7 cellular contexts compared by ENCODE assay signal in genomic region chrX:33434256-33435092, GRCh38.
DNase-seq lines count a peak whose midpoint lies in the region; ATAC-seq and TF ChIP-seq lines count a peak whose summit lies in the region.

No MANE protein-coding gene starts in this region.

- TF ChIP-seq CTCF in GM10248 (IDR thresholded peaks at IDR 0.05; ENCODE audit: control extremely low read depth, extremely low read depth, low read depth, missing control alignments), result peak; percentile 72
- TF ChIP-seq CTCF in HFFc6 (IDR thresholded peaks at IDR 0.05), result peak; percentile 77
- no peak for TF ChIP-seq CTCF in omental fat pad (IDR thresholded peaks at IDR 0.05)

- DNase-seq in GM10248 (ENCODE audit: extremely low spot score) (peak; percentile 8), HFFc6 (peak; percentile 7), NCI-H526 (lab: John Stamatoyannopoulos, UW) (peak; percentile 6 to 74), activated T-cell treated with anti-CD3 and anti-CD28 coated beads for 24 hours (ENCODE audit: low read depth) (peak; percentile 4), fibroblast of the conjunctiva (ENCODE audit: low read depth) (peak; percentile 30), omental fat pad (ENCODE audit: low spot score) (peak; percentile 66)

- POLR2A ChIA-PET in GM10248 (lab: Yijun Ruan, JAX), result no interaction called here

- no peaks in the 10 kb centered on the region for H3K4me1 Mint-ChIP-seq in HFFc6 (ENCODE audit: low read depth)

- H3K36me3 Mint-ChIP-seq in HFFc6 (ENCODE audit: low read depth), result no peaks in the 10 kb centered on the region

- no peak overlapping the region for H3K27ac Mint-ChIP-seq in HFFc6

- H3K27me3 Mint-ChIP-seq in HFFc6 (ENCODE audit: insufficient read depth), result no peaks in the 10 kb centered on the region

- ATAC-seq in omental fat pad (ENCODE audit: low FRiP score), result peak; percentile 64
- ATAC-seq in HG03571 (IDR thresholded peaks at IDR 0.05; ENCODE audit: unreplicated experiment), result no peak

- CTCF ChIA-PET in GM10248 (lab: Yijun Ruan, JAX), result interaction anchor here (0.6 to 2.1 kb wide), 14 partner anchors 10 to 906 kb away, joined by 3 to 7 read pairs (median 3); no protein-coding TSS in a partner anchor

- H3K4me3 Mint-ChIP-seq in HFFc6, result no peak overlapping the region

- H3K9me3 Mint-ChIP-seq in HFFc6, result no peaks in the 10 kb centered on the region

Comparison
In these comparisons a context has a peak if more than half of its experiments do, and no peak if none do; other contexts are left out.
1. DNase-seq: peak in every context shown above with its lines; median percentile 66 in omental fat pad; 40 in NCI-H526; 30 in fibroblast of the conjunctiva; 8 in GM10248; 7 in HFFc6; 4 in activated T-cell treated with anti-CD3 and anti-CD28 coated beads for 24 hours.
2. CTCF ChIP-seq: peak in GM10248 (single experiment) and HFFc6 (single experiment); none in omental fat pad (0 of 3).